ENCODE assay signal across 27 cellular contexts in genomic region chr3:139839034-139839433, GRCh38.
"Had no signal": no experiment of that assay in that cellular context is flagged by ENCODE, and none has a peak within 500 bp of the region (broad histone marks: within the 10 kb centered on the region; RNA-seq: fewer than 3 reads in every experiment).

No MANE protein-coding gene starts in this region.

- FAIRE-seq: urothelium cell line had no signal

- ATAC-seq: mucosa of descending colon; naive thymus-derived CD4-positive, alpha-beta T cell; stimulated activated memory B cell treated with anti-CD40 and anti-IgM and Interleukin-4, amounts not matched to agents 10 μg/mL and 1 μg/mL and 100 μg/mL, for 72 hours; stimulated activated naive CD8-positive, alpha-beta T cell treated with anti-CD3 and anti-CD28 coated beads, Interleukin-15, amount 100 ng/mL, for 72 hours; upper lobe of right lung had no signal

- H3K27ac ChIP-seq: heart left ventricle, left ventricle myocardium inferior, ovary, right atrium auricular region, right lobe of liver, testis, thyroid gland, transverse colon, upper lobe of right lung had no signal

- H3K27me3 ChIP-seq: heart left ventricle, ovary, right atrium auricular region, right lobe of liver, testis, thyroid gland, transverse colon, upper lobe of right lung had no signal

- H3K4me1 ChIP-seq: right lobe of liver, testis, thyroid gland, transverse colon, upper lobe of right lung had no signal

- DNase-seq: heart left ventricle; hypothalamus; immature natural killer cell; islet precursor cell; left ventricle myocardium inferior; mesendoderm; mucosa of descending colon; naive thymus-derived CD4-positive, alpha-beta T cell; nucleus accumbens; ovary; stimulated activated CD4-positive, alpha-beta T cell treated with anti-CD3 and anti-CD28 coated beads, Interleukin-1b, Interleukin-23, amount 100 ng/mL, for 48 hours; stimulated activated CD4-positive, alpha-beta T cell treated with anti-CD3 and anti-CD28 coated beads, Interleukin-2, amount 100 ng/mL, for 48 hours; stimulated activated CD4-positive, alpha-beta T cell treated with anti-CD3 and anti-CD28 coated beads, Interleukin-4, amount 100 ng/mL, for 4 hours; stimulated activated CD8-positive, alpha-beta memory T cell treated with anti-CD3 and anti-CD28 coated beads, Interleukin-4, amount 100 ng/mL, for 48 hours; stimulated activated naive CD4-positive, alpha-beta T cell treated with Interleukin-2 at 50 U/mL for 16 hours; stimulated activated naive CD8-positive, alpha-beta T cell treated with anti-CD3 and anti-CD28 coated beads, Interleukin-15, amount 100 ng/mL, for 72 hours; substantia nigra; testis; thyroid gland; transverse colon; upper lobe of right lung had no signal

- H3K9me3 ChIP-seq: left ventricle myocardium inferior, mucosa of descending colon, ovary, right atrium auricular region, right lobe of liver, testis, thyroid gland, transverse colon, upper lobe of right lung had no signal

- H3K36me3 ChIP-seq: heart left ventricle, left ventricle myocardium inferior, ovary, right atrium auricular region, right lobe of liver, thyroid gland, transverse colon, upper lobe of right lung had no signal

- H3K4me3 ChIP-seq: heart left ventricle, left ventricle myocardium inferior, lung, mucosa of descending colon, ovary, right atrium auricular region, right lobe of liver, smooth muscle cell, testis, thyroid gland, transverse colon, upper lobe of right lung had no signal

- H3K4me2 ChIP-seq: smooth muscle cell had no signal
